ENCODE assay signal across 21 cellular contexts in the genomic region with DNA sequence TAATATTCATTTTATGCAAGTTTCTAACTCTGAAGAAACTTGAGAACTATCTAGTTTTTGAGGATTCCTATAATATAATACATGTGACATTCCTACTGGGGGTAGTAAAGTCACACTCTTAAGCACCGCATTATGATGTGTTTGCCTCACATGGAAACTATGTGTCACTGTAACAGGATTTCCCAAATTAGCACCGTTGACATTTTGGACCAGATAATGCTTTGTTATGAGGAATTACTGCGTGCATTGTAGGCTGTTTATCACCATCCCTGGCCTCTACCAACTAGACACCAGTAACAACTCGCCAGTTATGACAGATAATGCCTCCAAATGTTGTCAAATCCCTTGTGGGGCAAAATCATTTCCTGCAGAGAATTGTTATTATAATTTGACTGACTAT.
"Had no signal": no experiment of that assay in that cellular context is flagged by ENCODE, and none has a peak within 500 bp of the region (broad histone marks: within the 10 kb centered on the region; RNA-seq: fewer than 3 reads in every experiment).

No MANE protein-coding gene starts in this region.

- ATAC-seq: activated naive CD4-positive, alpha-beta T cell treated with anti-CD3 and anti-CD28 coated beads, Interleukin-2, amount 50 U/mL, for 72 hours; gastroesophageal sphincter; lower lobe of right lung; stimulated activated naive CD8-positive, alpha-beta T cell treated with anti-CD3 and anti-CD28 coated beads, Interleukin-15, Interleukin-2, amounts not matched to agents 100 U/mL and 50 U/mL, for 24 hours; T-helper 17 cell had no signal

- H3K9me3 Mint-ChIP-seq: nephron progenitor cell had no signal

- H3K4me1 Mint-ChIP-seq: mesothelial cell of epicardium, nephron progenitor cell, T-helper 17 cell had no signal

- DNase-seq: activated CD4-positive, alpha-beta memory T cell treated with anti-CD3 and anti-CD28 coated beads for 36 hours; activated gamma-delta T cell treated with Interleukin-2 at 50 U/mL for 16 hours; activated T-cell treated with anti-CD3 and anti-CD28 coated beads for 4 hours; dorsolateral prefrontal cortex; left cardiac atrium; lower lobe of right lung; nephron progenitor cell; nucleus accumbens; posterior cingulate gyrus; stimulated activated naive CD8-positive, alpha-beta T cell treated with anti-CD3 and anti-CD28 coated beads, Interleukin-15, Interleukin-2, amounts not matched to agents 100 U/mL and 50 U/mL, for 24 hours; T-helper 17 cell; uterus had no signal

- H3K4me3 ChIP-seq: cardiac muscle cell, dorsolateral prefrontal cortex, gastroesophageal sphincter, hepatocyte, lower lobe of right lung, skin epidermis, tibial nerve, uterus had no signal

- H3K36me3 ChIP-seq: cardiac muscle cell, gastroesophageal sphincter, lower lobe of right lung, tibial nerve, uterus had no signal

- H3K27me3 ChIP-seq: cardiac muscle cell, gastroesophageal sphincter, hepatocyte, tibial nerve, uterus had no signal

- H3K9me3 ChIP-seq: lower lobe of right lung, uterus had no signal

- H3K27me3 Mint-ChIP-seq: activated CD4-positive, alpha-beta memory T cell treated with anti-CD3 and anti-CD28 coated beads for 36 hours; T-helper 17 cell had no signal

- H3K27ac ChIP-seq: cardiac muscle cell, dorsolateral prefrontal cortex, epithelial cell of prostate, gastroesophageal sphincter, hepatocyte, lower lobe of right lung, tibial nerve, uterus had no signal

- H3K4me3 Mint-ChIP-seq: activated CD4-positive, alpha-beta memory T cell treated with anti-CD3 and anti-CD28 coated beads for 36 hours; activated T-helper 1 cell treated with anti-CD3 and anti-CD28 coated beads, Interleukin-12 subunit alpha, Interleukin-12 subunit beta, Interleukin-2, Interleukin-4 antibody, amounts not matched to agents 30 ng/mL and 10 ng/mL and 1 ng/mL, durations not matched to agents 14 hours and 24 hours and 36 hours; mesothelial cell of epicardium; nephron progenitor cell; T-helper 17 cell had no signal

- H3K27ac Mint-ChIP-seq: activated CD4-positive, alpha-beta memory T cell treated with anti-CD3 and anti-CD28 coated beads for 36 hours; activated naive CD4-positive, alpha-beta T cell treated with anti-CD3 and anti-CD28 coated beads, Interleukin-2, amount 50 U/mL, for 72 hours; activated T-helper 1 cell treated with anti-CD3 and anti-CD28 coated beads, Interleukin-12 subunit alpha, Interleukin-12 subunit beta, Interleukin-2, Interleukin-4 antibody, amounts not matched to agents 30 ng/mL and 10 ng/mL and 1 ng/mL, durations not matched to agents 14 hours and 24 hours and 36 hours; mesothelial cell of epicardium; nephron progenitor cell; T-helper 17 cell had no signal

- H3K4me1 ChIP-seq: gastroesophageal sphincter, lower lobe of right lung, tibial nerve, uterus had no signal
